25 cellular contexts compared by ENCODE assay signal in the genomic region with DNA sequence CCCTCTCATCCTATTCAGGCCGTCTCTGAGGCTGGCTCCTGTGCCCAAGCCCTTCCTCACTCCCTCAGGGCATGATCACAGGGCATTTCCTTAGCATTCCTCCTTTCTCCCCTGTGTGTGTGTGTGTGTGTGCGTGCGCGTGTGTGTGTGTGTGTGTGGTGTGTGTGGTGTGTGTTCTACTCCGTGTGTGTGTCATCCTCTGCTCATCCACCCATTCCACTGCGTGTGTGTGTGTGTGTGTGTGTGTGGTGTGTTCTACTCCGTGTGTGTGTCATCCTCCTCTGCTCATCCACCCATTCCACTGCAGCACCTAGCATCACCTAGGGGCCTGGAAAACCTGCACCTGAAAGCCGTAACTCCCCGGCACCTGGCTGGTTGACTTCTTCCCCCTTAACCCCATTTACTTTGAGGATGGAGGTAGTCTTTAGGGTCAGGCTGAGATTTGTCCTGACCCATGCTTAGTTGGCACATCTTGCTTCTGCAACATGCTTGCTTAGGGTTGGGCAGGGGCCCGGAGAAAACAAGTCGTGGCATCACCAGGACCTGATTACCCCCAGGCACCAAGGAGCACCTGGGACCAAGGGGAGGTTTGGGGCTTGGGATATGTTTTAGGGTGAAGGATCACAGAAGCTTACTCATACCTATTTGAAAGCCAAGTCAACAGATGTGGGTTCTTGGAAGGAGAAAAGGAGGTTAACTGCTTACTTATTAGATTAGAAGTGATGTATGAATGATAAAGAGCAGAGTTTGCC. TPM values are rescaled to one million over a fixed set of nuclear protein-coding genes. Genes with fewer than 3 reads are reported as not detected.
DNase-seq lines count a peak whose midpoint lies in the region; ATAC-seq and TF ChIP-seq lines count a peak whose summit lies in the region.
"Had no signal": no experiment of that assay in that cellular context is flagged by ENCODE, and none has a peak within 500 bp of the region (broad histone marks: within the 10 kb centered on the region; RNA-seq: fewer than 3 reads in every experiment).

No MANE protein-coding gene starts in this region.

- H3K4me3 Mint-ChIP-seq in neural progenitor cell: no peak overlapping the region
- H3K4me3 Mint-ChIP-seq: activated T-cell treated with anti-CD3 and anti-CD28 coated beads, Interleukin-2, amount 50 U/mL, for 24 hours; natural killer cell treated with Interleukin-12 subunit alpha and Interleukin-12 subunit beta and Interleukin-15 and Interleukin-18, amount 100 ng/mL, for 72 hours had no signal

- intact Hi-C loops in right cardiac atrium (cut with DNase I): no loop called here
- intact Hi-C loops in left ventricle myocardium superior (cut with micrococcal nuclease): no loop called here
- intact Hi-C loops in uterus (cut with DNase I; ENCODE audit: low total_unique reads): no loop called here

- H3K27me3 Mint-ChIP-seq in neural progenitor cell (ENCODE audit: insufficient read depth, low read depth): no peaks in the 10 kb centered on the region

- TF ChIP-seq CTCF in neural progenitor cell (IDR thresholded peaks at IDR 0.05) (no peak), uterus (IDR thresholded peaks at IDR 0.05) (no peak)

- H3K36me3 Mint-ChIP-seq in neural progenitor cell: no peaks in the 10 kb centered on the region
- H3K36me3 Mint-ChIP-seq: natural killer cell treated with Interleukin-12 subunit alpha and Interleukin-12 subunit beta and Interleukin-15 and Interleukin-18, amount 100 ng/mL, for 72 hours had no signal

- no peak for TF ChIP-seq POLR2A in uterus (IDR thresholded peaks at IDR 0.05)

- H3K9me3 ChIP-seq in right cardiac atrium (ENCODE audit: control insufficient read depth, low read length) (no peaks in the 10 kb centered on the region), neural progenitor cell (ENCODE audit: low read depth) (no peaks in the 10 kb centered on the region), uterus (no peaks in the 10 kb centered on the region)
- H3K9me3 ChIP-seq: A549, BE2C, upper lobe of left lung had no signal

- no peaks in the 10 kb centered on the region for H3K79me2 ChIP-seq in neural progenitor cell (ENCODE audit: low read depth)

- H3K9ac ChIP-seq in neural progenitor cell: no peak overlapping the region

- no peaks in the 10 kb centered on the region for H3F3A ChIP-seq in neural progenitor cell (ENCODE audit: low read depth)

- H3K4me3 ChIP-seq in right cardiac atrium (ENCODE audit: low read length) (no peak overlapping the region), neural progenitor cell (no peak overlapping the region), uterus (no peak overlapping the region)
- H3K4me3 ChIP-seq: A549, cardiac muscle cell, SK-N-MC, upper lobe of left lung had no signal

- H3K27me3 ChIP-seq in right cardiac atrium (ENCODE audit: control insufficient read depth, insufficient read depth) (no peaks in the 10 kb centered on the region), neural progenitor cell (no peaks in the 10 kb centered on the region), uterus (no peaks in the 10 kb centered on the region)
- H3K27me3 ChIP-seq: BE2C, cardiac muscle cell, upper lobe of left lung had no signal

- no peak overlapping the region for H3K4me2 ChIP-seq in neural progenitor cell
- H3K4me2 ChIP-seq: A549 had no signal

- H3K36me3 ChIP-seq in neural progenitor cell (no peaks in the 10 kb centered on the region), uterus (no peaks in the 10 kb centered on the region)
- H3K36me3 ChIP-seq: BE2C, cardiac muscle cell had no signal

- DNase-seq in right cardiac atrium (no peak), left ventricle myocardium superior (no peak), neural progenitor cell (ENCODE audit: low spot score) (no peak), uterus (no peak), T1000 (lab: John Stamatoyannopoulos, UW) (no peak), SW480 (ENCODE audit: low spot score) (no peak)
- DNase-seq: activated CD4-positive, alpha-beta T cell treated with anti-CD3 and anti-CD28 coated beads for 4 hours; activated CD8-positive, alpha-beta memory T cell treated with anti-CD3 and anti-CD28 coated beads for 24 hours; activated naive CD4-positive, alpha-beta T cell treated with anti-CD3 and anti-CD28 coated beads, Interleukin-2, amount 50 U/mL, for 16 hours; activated T-cell treated with anti-CD3 and anti-CD28 coated beads, Interleukin-2, amount 50 U/mL, for 24 hours; amygdala; BE2C; GDM1; Kasumi-1; NCI-H187 treated with DMSO at 0.1 percent for 48 hours; NCI-H69; stimulated activated CD8-positive, alpha-beta memory T cell treated with anti-CD3 and anti-CD28 coated beads, Interleukin-4, amount 100 ng/mL, for 48 hours; T-helper 2 cell; upper lobe of left lung had no signal

- H3K9me3 Mint-ChIP-seq in neural progenitor cell: no peaks in the 10 kb centered on the region
- H3K9me3 Mint-ChIP-seq: activated T-cell treated with anti-CD3 and anti-CD28 coated beads, Interleukin-2, amount 50 U/mL, for 24 hours; natural killer cell treated with Interleukin-12 subunit alpha and Interleukin-12 subunit beta and Interleukin-15 and Interleukin-18, amount 100 ng/mL, for 72 hours had no signal

- H2AFZ ChIP-seq in neural progenitor cell (replicated peaks): no peak overlapping the region

- peak overlapping the region; percentile 42 for H3K27ac Mint-ChIP-seq in neural progenitor cell
- H3K27ac Mint-ChIP-seq: activated T-cell treated with anti-CD3 and anti-CD28 coated beads, Interleukin-2, amount 50 U/mL, for 24 hours; natural killer cell treated with Interleukin-12 subunit alpha and Interleukin-12 subunit beta and Interleukin-15 and Interleukin-18, amount 100 ng/mL, for 72 hours had no signal

- no peaks in the 10 kb centered on the region for H3K4me1 Mint-ChIP-seq in neural progenitor cell

- 76% methylated on average over 11 of the region's 11 CpGs for WGBS in right cardiac atrium

- no peaks in the 10 kb centered on the region for H4K20me1 ChIP-seq in neural progenitor cell (ENCODE audit: low read depth)

- ATAC-seq in right cardiac atrium (no peak), left ventricle myocardium superior (no peak), esophagus mucosa (peak; percentile 53), GM18907 (IDR thresholded peaks at IDR 0.05; ENCODE audit: unreplicated experiment) (no peak)
- ATAC-seq: A549; natural killer cell treated with Interleukin-12 subunit alpha and Interleukin-12 subunit beta and Interleukin-15 and Interleukin-18, amount 100 ng/mL, for 72 hours had no signal

- H3K27ac ChIP-seq in right cardiac atrium (ENCODE audit: low read length) (peak overlapping the region; percentile 69), neural progenitor cell (no peak overlapping the region), uterus (peak overlapping the region; percentile 15 to 24)
- H3K27ac ChIP-seq: A549, cardiac muscle cell, SK-N-MC had no signal

- peaks cover 58% of the 10 kb centered on the region for H3K4me1 ChIP-seq in right cardiac atrium (ENCODE audit: control insufficient read depth, insufficient read depth, low read length)
- H3K4me1 ChIP-seq in neural progenitor cell: no peaks in the 10 kb centered on the region
- peaks cover 0 to 20% of the 10 kb centered on the region in 2 donors for H3K4me1 ChIP-seq in uterus
- H3K4me1 ChIP-seq: A549, BE2C had no signal

RNA-seq across cellular contexts. Expression of gene TIMP3, which starts 18.8 kb away (rescaled TPM):
- total RNA-seq in right cardiac atrium (100 to 1,000 TPM; 488 to 893 (median 598) TPM), left ventricle myocardium superior (256 TPM), esophagus mucosa (20.1 TPM), neural progenitor cell (ENCODE audit: low replicate concordance) (6.3 and 6.9 TPM in 2 replicates), uterus (100 to 1,000 TPM; 192 to 702 (median 423) TPM)
- polyA plus RNA-seq in right cardiac atrium: 412 TPM
- total RNA-seq: natural killer cell treated with Interleukin-12 subunit alpha and Interleukin-12 subunit beta and Interleukin-15 and Interleukin-18, amount 100 ng/mL, for 72 hours had no signal
